In the genomic region with DNA sequence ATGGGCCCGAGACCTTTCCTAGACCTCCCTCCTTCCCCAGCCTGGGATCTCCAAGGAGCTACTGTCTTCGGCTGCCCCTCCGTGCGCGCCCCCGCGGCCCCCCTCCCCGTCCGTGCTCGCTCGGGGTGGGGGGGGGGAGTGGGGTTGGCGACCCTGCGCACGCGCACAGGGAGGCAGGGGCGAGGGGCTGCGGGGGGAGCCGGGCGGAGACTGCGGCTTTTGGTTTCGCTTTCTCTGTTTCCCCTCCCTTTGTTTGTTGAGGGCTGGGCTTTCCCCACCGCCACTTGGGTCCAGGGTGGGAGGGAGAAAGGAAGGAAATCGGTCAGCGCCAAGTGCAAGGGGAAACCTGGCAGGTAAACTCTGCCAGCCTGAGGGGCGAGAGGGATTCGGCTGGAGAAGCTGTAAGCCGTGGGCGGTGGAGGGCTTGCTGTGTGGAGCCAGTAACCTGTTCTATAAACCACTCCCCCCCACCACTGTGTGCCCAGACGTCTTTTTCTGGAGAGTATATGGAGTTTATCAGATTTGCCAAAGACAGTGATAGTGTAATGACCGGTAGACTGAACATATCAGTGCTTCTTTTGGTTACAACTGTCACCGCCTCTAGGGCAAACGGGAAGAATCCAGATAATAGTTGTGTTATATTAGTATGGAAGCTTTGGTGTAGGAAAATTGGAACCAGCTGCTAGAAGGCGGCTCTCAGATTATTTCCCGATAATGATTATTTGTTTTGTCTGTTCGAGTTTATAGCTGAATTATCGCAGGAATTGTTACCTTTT, we compare ENCODE assay signal across 8 cellular contexts. TPM values are rescaled to one million over a fixed set of nuclear protein-coding genes. Genes with fewer than 3 reads are reported as not detected.
A peak's percentile ranks its signal among the peaks of the same experiment; 100 is the strongest.
DNase-seq lines count a peak whose midpoint lies in the region; ATAC-seq and TF ChIP-seq lines count a peak whose summit lies in the region.

No MANE protein-coding gene starts in this region.

- TF ChIP-seq POLR2A in prostate gland (IDR thresholded peaks at IDR 0.05), result peak; percentile 41

- peak overlapping the region; percentile 64 for H3K4me2 ChIP-seq in SU-DHL-6 (ENCODE audit: low read depth, low read length, poor library complexity, severe bottlenecking)

- 1% methylated on average over 20 to 36 of the region's 36 CpGs for WGBS in heart right ventricle, 2 donors
- WGBS in prostate gland, result under 1% methylated on average over 29 of the region's 36 CpGs
- WGBS in urinary bladder, result 1% methylated on average over 36 of the region's 36 CpGs

- peaks cover 39% of the 10 kb centered on the region for H3K36me3 ChIP-seq in SU-DHL-6 (ENCODE audit: low read length)
- peaks cover 0 to 52% (median 26%) of the 10 kb centered on the region in 9 donors for H3K36me3 ChIP-seq in heart right ventricle
- peaks cover 2 to 5% of the 10 kb centered on the region in 2 donors for H3K36me3 ChIP-seq in prostate gland
- H3K36me3 ChIP-seq in urinary bladder (ENCODE audit: insufficient read depth), result peaks cover 2% of the 10 kb centered on the region

- intact Hi-C loops in heart right ventricle (cut with DNase I) (loop anchor here in 3 of 10 donors (1.0 to 2.0 kb wide), 3 partner anchors 19 to 25 kb away; a partner anchor contains a TSS), prostate gland (cut with DNase I) (no loop called here)

- peak overlapping the region; percentile 97 for H3K4me3 Mint-ChIP-seq in activated naive CD8-positive, alpha-beta T cell treated with anti-CD3 and anti-CD28 coated beads, Interleukin-2, amount 10 ng/mL, durations not matched to agents 7 days and 5 days

- no peaks in the 10 kb centered on the region for H3K27me3 Mint-ChIP-seq in activated naive CD8-positive, alpha-beta T cell treated with anti-CD3 and anti-CD28 coated beads, Interleukin-2, amount 10 ng/mL, durations not matched to agents 7 days and 5 days

- peak; percentile 78 for DNase-seq in DMS79 treated with DMSO at 0.1 percent for 48 hours (lab: John Stamatoyannopoulos, UW)
- peak; percentile 37 to 65 for DNase-seq in Kasumi-1 (lab: John Stamatoyannopoulos, UW)
- peak; percentile 82 for DNase-seq in activated naive CD8-positive, alpha-beta T cell treated with anti-CD3 and anti-CD28 coated beads, Interleukin-2, amount 10 ng/mL, durations not matched to agents 7 days and 5 days
- peak; percentile 52 to 72 for DNase-seq in heart right ventricle
- DNase-seq in prostate gland (ENCODE audit: low spot score), result peak; percentile 55

- peaks cover 52% of the 10 kb centered on the region for H3K4me1 Mint-ChIP-seq in activated naive CD8-positive, alpha-beta T cell treated with anti-CD3 and anti-CD28 coated beads, Interleukin-2, amount 10 ng/mL, durations not matched to agents 7 days and 5 days

- H3K27ac ChIP-seq in SU-DHL-6 (ENCODE audit: low read depth, low read length), result peak overlapping the region; percentile 80
- H3K27ac ChIP-seq in heart right ventricle, result peak overlapping the region; percentile 97 to 100 (median 99)
- peak overlapping the region; percentile 100 for H3K27ac ChIP-seq in prostate gland
- peak overlapping the region; percentile 98 for H3K27ac ChIP-seq in urinary bladder (ENCODE audit: low read depth)

- H3K4me1 ChIP-seq in heart right ventricle, result peaks cover 11 to 71% (median 61%) of the 10 kb centered on the region in 9 donors
- peaks cover 5% of the 10 kb centered on the region for H3K4me1 ChIP-seq in prostate gland (replicated peaks)
- peaks cover 2% of the 10 kb centered on the region for H3K4me1 ChIP-seq in urinary bladder (ENCODE audit: insufficient read depth)

- H3K9me3 ChIP-seq in SU-DHL-6 (ENCODE audit: insufficient read depth, low read length) (no peaks in the 10 kb centered on the region), heart right ventricle (no peaks in the 10 kb centered on the region), prostate gland (no peaks in the 10 kb centered on the region)

- peak overlapping the region; percentile 94 for H3K27ac Mint-ChIP-seq in activated naive CD8-positive, alpha-beta T cell treated with anti-CD3 and anti-CD28 coated beads, Interleukin-2, amount 10 ng/mL, durations not matched to agents 7 days and 5 days

- peak; percentile 45 for ATAC-seq in GM21786 (IDR thresholded peaks at IDR 0.05; ENCODE audit: unreplicated experiment)
- ATAC-seq in activated naive CD8-positive, alpha-beta T cell treated with anti-CD3 and anti-CD28 coated beads, Interleukin-2, amount 10 ng/mL, durations not matched to agents 7 days and 5 days (ENCODE audit: low read depth), result peak; percentile 51
- peak; percentile 56 to 78 (median 70) for ATAC-seq in heart right ventricle

- peaks cover 39% of the 10 kb centered on the region for H3K36me3 Mint-ChIP-seq in activated naive CD8-positive, alpha-beta T cell treated with anti-CD3 and anti-CD28 coated beads, Interleukin-2, amount 10 ng/mL, durations not matched to agents 7 days and 5 days

- no peak overlapping the region for H2AFZ ChIP-seq in SU-DHL-6 (ENCODE audit: low read depth, low read length, severe bottlenecking)

- H3K27me3 ChIP-seq in SU-DHL-6 (ENCODE audit: low read length) (no peaks in the 10 kb centered on the region), heart right ventricle (no peaks in the 10 kb centered on the region), prostate gland (replicated peaks; ENCODE audit: insufficient read depth) (no peaks in the 10 kb centered on the region)

- peaks cover 96% of the 10 kb centered on the region for H3K79me2 ChIP-seq in SU-DHL-6 (ENCODE audit: insufficient read depth, low read length)

- POLR2A ChIA-PET in activated naive CD8-positive, alpha-beta T cell treated with anti-CD3 and anti-CD28 coated beads, Interleukin-2, amount 10 ng/mL, durations not matched to agents 7 days and 5 days (lab: Charles Lee), result interaction anchor here (0.6 to 4.5 kb wide), 25 partner anchors 9 to 641 kb away, joined by 3 to 62 read pairs (median 5); a partner anchor contains a TSS

- peak overlapping the region; percentile 98 for H3K9ac ChIP-seq in SU-DHL-6 (ENCODE audit: low read length)

- H3K4me3 ChIP-seq in SU-DHL-6 (ENCODE audit: insufficient read depth, low read length, poor library complexity, severe bottlenecking), result peak overlapping the region; percentile 100
- peak overlapping the region; percentile 73 to 100 (median 94) for H3K4me3 ChIP-seq in heart right ventricle
- peak overlapping the region; percentile 90 to 95 for H3K4me3 ChIP-seq in prostate gland
- H3K4me3 ChIP-seq in urinary bladder (ENCODE audit: low read depth, low read length), result peak overlapping the region; percentile 98

- no peak for TF ChIP-seq CTCF in SU-DHL-6 (IDR thresholded peaks at IDR 0.05; ENCODE audit: insufficient read depth, low read length, poor library complexity, severe bottlenecking)
- no peak for TF ChIP-seq CTCF in heart right ventricle (IDR thresholded peaks at IDR 0.05)
- TF ChIP-seq CTCF in prostate gland (IDR thresholded peaks at IDR 0.05), result no peak

- no peaks in the 10 kb centered on the region for H3K9me2 ChIP-seq in SU-DHL-6 (replicated peaks; ENCODE audit: insufficient read depth, low read length)

- no peaks in the 10 kb centered on the region for H3K9me3 Mint-ChIP-seq in activated naive CD8-positive, alpha-beta T cell treated with anti-CD3 and anti-CD28 coated beads, Interleukin-2, amount 10 ng/mL, durations not matched to agents 7 days and 5 days

- H3F3A ChIP-seq in SU-DHL-6 (ENCODE audit: insufficient read depth), result peaks cover 29% of the 10 kb centered on the region

- peaks cover 32% of the 10 kb centered on the region; the same call in 1 of the 2 replicates for H4K20me1 ChIP-seq in SU-DHL-6 (ENCODE audit: low read depth, low read length)

RNA-seq across cellular contexts. Expression of a gene that starts 0.7 kb away (rescaled TPM):
- 100 to 1,000 TPM in 1 of 2 experiments, 10 to 100 TPM in 1; 99.1 to 102 TPM for total RNA-seq in activated naive CD8-positive, alpha-beta T cell treated with anti-CD3 and anti-CD28 coated beads, Interleukin-2, amount 10 ng/mL, durations not matched to agents 7 days and 5 days
- total RNA-seq in heart right ventricle (10 to 100 TPM; 46.7 to 90.4 (median 54.7) TPM), prostate gland (100 to 1,000 TPM in 1 of 2 donors, 10 to 100 TPM in 1; 99.4 to 116 TPM), urinary bladder (97.7 TPM)
- polyA plus RNA-seq in heart right ventricle (10 to 100 TPM; 27.3 to 80.6 TPM), urinary bladder (84.0 TPM)

RNA-seq across cellular contexts. Expression of a gene that starts 24.3 kb away (rescaled TPM):
- total RNA-seq in activated naive CD8-positive, alpha-beta T cell treated with anti-CD3 and anti-CD28 coated beads, Interleukin-2, amount 10 ng/mL, durations not matched to agents 7 days and 5 days, result 10 to 100 TPM; 29.4 to 30.4 TPM
- 10 to 100 TPM; 13.6 to 26.5 (median 15.6) TPM for total RNA-seq in heart right ventricle
- polyA plus RNA-seq in heart right ventricle, result 10 to 100 TPM; 21.4 to 24.7 TPM
- 10 to 100 TPM; 23.2 to 34.8 TPM for total RNA-seq in prostate gland
- 33.9 TPM for total RNA-seq in urinary bladder
- 25.2 TPM for polyA plus RNA-seq in urinary bladder

RNA-seq across cellular contexts. Expression of a gene that starts 50.7 kb away (rescaled TPM):
- 10 to 100 TPM; 22.2 to 22.9 TPM for total RNA-seq in activated naive CD8-positive, alpha-beta T cell treated with anti-CD3 and anti-CD28 coated beads, Interleukin-2, amount 10 ng/mL, durations not matched to agents 7 days and 5 days
- total RNA-seq in heart right ventricle (10 to 100 TPM; 14.9 to 18.5 (median 17.3) TPM), prostate gland (10 to 100 TPM; 18.4 to 19.1 TPM), urinary bladder (37.0 TPM)
- polyA plus RNA-seq in heart right ventricle (1 to 10 TPM; 5.8 to 8.5 TPM), urinary bladder (14.3 TPM)

Comparison
In these comparisons a context has a peak if more than half of its experiments do, and no peak if none do; other contexts are left out.
1. Peak in every context shown above with its lines: DNase-seq, ATAC-seq, H3K4me3 ChIP-seq and H3K27ac ChIP-seq.